Comparison of ENCODE assay signal across 22 cellular contexts in the genomic region with DNA sequence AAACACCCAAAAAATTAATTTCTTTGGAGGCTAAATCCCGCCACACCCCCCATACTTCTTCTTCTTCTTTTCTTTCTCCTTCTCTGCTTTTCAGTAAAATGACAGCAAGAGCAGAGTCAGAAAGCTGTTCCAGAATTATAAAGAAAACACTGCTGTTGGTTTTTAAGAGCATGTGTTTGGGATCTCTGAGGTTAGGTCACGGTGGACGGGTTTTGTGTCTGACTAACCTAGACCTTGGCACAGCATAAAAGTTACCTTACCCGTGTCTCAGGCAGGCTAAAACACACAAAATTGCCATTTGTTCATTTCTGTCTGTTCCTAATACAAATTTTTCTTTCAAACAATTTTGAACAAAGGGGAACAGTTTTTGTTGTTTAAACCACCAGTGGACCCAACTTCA.
"Had no signal": no experiment of that assay in that cellular context is flagged by ENCODE, and none has a peak within 500 bp of the region (broad histone marks: within the 10 kb centered on the region; RNA-seq: fewer than 3 reads in every experiment).

No MANE protein-coding gene starts in this region.

- H3K4me1 ChIP-seq: esophagus squamous epithelium, gastroesophageal sphincter, psoas muscle, sigmoid colon, testis had no signal

- H3K27me3 ChIP-seq: dorsolateral prefrontal cortex, esophagus squamous epithelium, gastroesophageal sphincter, neutrophil, sigmoid colon, testis, transverse colon had no signal

- ATAC-seq: gastroesophageal sphincter; left lobe of liver; mucosa of descending colon; naive thymus-derived CD8-positive, alpha-beta T cell; psoas muscle; stimulated activated naive B cell treated with anti-CD40 and anti-IgM and Interleukin-4, amounts not matched to agents 10 μg/mL and 1 μg/mL and 100 μg/mL, for 72 hours; stimulated activated naive CD8-positive, alpha-beta T cell treated with anti-CD3 and anti-CD28 coated beads, Interleukin-15, amount 100 ng/mL, for 72 hours had no signal

- H3K4me3 ChIP-seq: dorsolateral prefrontal cortex, esophagus squamous epithelium, gastroesophageal sphincter, mucosa of descending colon, psoas muscle, sigmoid colon, skin epidermis, testis, transverse colon had no signal

- DNase-seq: cortex of kidney; dorsolateral prefrontal cortex; effector CD8-positive, alpha-beta T cell; esophagus squamous epithelium; foreskin fibroblast; kidney; mammary epithelial cell; mucosa of descending colon; naive thymus-derived CD8-positive, alpha-beta T cell; psoas muscle; sigmoid colon; stimulated activated CD4-positive, alpha-beta T cell treated with anti-CD3 and anti-CD28 coated beads, Interleukin-2, amount 100 ng/mL, for 24 hours; stimulated activated CD4-positive, alpha-beta T cell treated with anti-CD3 and anti-CD28 coated beads, Interleukin-4, amount 100 ng/mL, for 4 hours; stimulated activated naive B cell treated with anti-CD40 and anti-IgM and Interleukin-4, amounts not matched to agents 10 μg/mL and 1 μg/mL and 100 μg/mL, for 72 hours; stimulated activated naive CD8-positive, alpha-beta T cell treated with anti-CD3 and anti-CD28 coated beads, Interleukin-15, amount 100 ng/mL, for 72 hours; testis; transverse colon had no signal

- FAIRE-seq: kidney had no signal

- H3K36me3 ChIP-seq: esophagus squamous epithelium, gastroesophageal sphincter, neutrophil, sigmoid colon, transverse colon had no signal

- H3K27ac ChIP-seq: epithelial cell of prostate, esophagus squamous epithelium, gastroesophageal sphincter, neutrophil, psoas muscle, sigmoid colon, skin epidermis, testis, transverse colon had no signal

- H3K9me3 ChIP-seq: esophagus squamous epithelium, gastroesophageal sphincter, mucosa of descending colon, neutrophil, psoas muscle, sigmoid colon, testis, transverse colon had no signal
